ENCODE assay signal across 27 cellular contexts in the genomic region with DNA sequence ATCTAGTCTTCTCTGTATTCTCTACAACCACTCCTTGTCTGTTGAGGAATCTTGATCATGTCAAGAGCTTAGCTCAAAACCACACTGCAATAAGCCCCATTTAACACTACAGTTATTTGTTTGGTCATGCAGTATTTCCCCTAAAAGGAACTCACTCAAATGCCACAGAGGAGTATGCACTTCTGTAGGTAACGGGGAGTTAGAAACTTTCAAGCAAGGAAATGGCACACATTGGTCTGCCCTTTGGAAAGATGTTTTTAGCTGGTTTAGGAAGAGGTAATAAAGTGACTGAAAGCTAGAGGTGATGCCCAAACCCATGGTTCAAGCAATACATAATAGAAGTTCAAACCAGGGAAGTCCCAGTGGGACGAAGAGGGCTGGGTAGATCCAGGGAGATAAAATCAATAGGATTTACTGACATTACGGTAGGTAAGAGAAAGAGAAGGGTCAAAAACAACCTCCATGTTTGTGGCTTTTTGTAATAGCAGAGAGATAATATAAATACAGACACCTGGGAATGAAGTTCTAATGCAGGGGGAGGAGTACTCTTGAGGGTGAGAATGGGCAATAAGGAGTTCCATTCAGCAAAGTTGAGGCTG. TPM values are rescaled to one million over a fixed set of nuclear protein-coding genes. Genes with fewer than 3 reads are reported as not detected.
"Had no signal": no experiment of that assay in that cellular context is flagged by ENCODE, and none has a peak within 500 bp of the region (broad histone marks: within the 10 kb centered on the region; RNA-seq: fewer than 3 reads in every experiment).

No MANE protein-coding gene starts in this region.

- DNase-seq: cortex of kidney; effector CD8-positive, alpha-beta T cell; immature natural killer cell; left lung; lower lobe of right lung; midbrain; naive B cell; nephron progenitor cell; right cardiac atrium; spleen; stimulated activated CD4-positive, alpha-beta T cell treated with anti-CD3 and anti-CD28 coated beads, Interleukin-15, amount 100 ng/mL, for 24 hours; stimulated activated CD4-positive, alpha-beta T cell treated with anti-CD3 and anti-CD28 coated beads, Interleukin-1b, Interleukin-23, amount 100 ng/mL, for 48 hours; stimulated activated CD4-positive, alpha-beta T cell treated with anti-CD3 and anti-CD28 coated beads, Interleukin-4, amount 100 ng/mL, for 24 hours; stimulated activated naive B cell treated with anti-CD40 and anti-IgM and Interleukin-4, amounts not matched to agents 10 μg/mL and 1 μg/mL and 100 μg/mL, for 72 hours; stimulated activated naive CD8-positive, alpha-beta T cell treated with anti-CD3 and anti-CD28 coated beads, Interleukin-15, amount 100 ng/mL, for 72 hours; testis had no signal

- H3K4me1 ChIP-seq: left lung, lower lobe of right lung, parathyroid adenoma, prostate gland, spleen, testis had no signal

- H3K4me3 ChIP-seq: gastroesophageal sphincter, left lung, lower lobe of right lung, prostate gland, spleen, testis had no signal

- H3K27me3 ChIP-seq: dorsolateral prefrontal cortex, gastroesophageal sphincter, left lung, testis had no signal

- H3K4me1 Mint-ChIP-seq: immature natural killer cell; memory B cell; naive B cell; nephron progenitor cell; stimulated activated naive B cell treated with anti-CD40 and anti-IgM and Interleukin-4, amounts not matched to agents 10 μg/mL and 1 μg/mL and 100 μg/mL, for 72 hours; stimulated activated naive CD8-positive, alpha-beta T cell treated with anti-CD3 and anti-CD28 coated beads, Interleukin-15, amount 100 ng/mL, for 72 hours had no signal

- H2AFZ ChIP-seq: parathyroid adenoma had no signal

- H3K9me3 ChIP-seq: lower lobe of right lung, prostate gland, testis had no signal

- H3K9me3 Mint-ChIP-seq: type B pancreatic cell had no signal

- ATAC-seq: esophagus mucosa; gastroesophageal sphincter; lower lobe of right lung; stimulated activated naive B cell treated with anti-CD40 and anti-IgM and Interleukin-4, amounts not matched to agents 10 μg/mL and 1 μg/mL and 100 μg/mL, for 72 hours; stimulated activated naive CD8-positive, alpha-beta T cell treated with anti-CD3 and anti-CD28 coated beads, Interleukin-15, amount 100 ng/mL, for 72 hours had no signal

- H3K27ac Mint-ChIP-seq: immature natural killer cell; memory B cell; naive B cell; nephron progenitor cell; stimulated activated naive B cell treated with anti-CD40 and anti-IgM and Interleukin-4, amounts not matched to agents 10 μg/mL and 1 μg/mL and 100 μg/mL, for 72 hours; stimulated activated naive CD8-positive, alpha-beta T cell treated with anti-CD3 and anti-CD28 coated beads, Interleukin-15, amount 100 ng/mL, for 72 hours; type B pancreatic cell had no signal

- H3K9ac ChIP-seq: parathyroid adenoma had no signal

- H3K36me3 Mint-ChIP-seq: memory B cell; stimulated activated naive B cell treated with anti-CD40 and anti-IgM and Interleukin-4, amounts not matched to agents 10 μg/mL and 1 μg/mL and 100 μg/mL, for 72 hours; type B pancreatic cell had no signal

- H3K27ac ChIP-seq: gastroesophageal sphincter, left lung, lower lobe of right lung, parathyroid adenoma, prostate gland, spleen, testis had no signal

- H3K79me2 ChIP-seq: parathyroid adenoma had no signal

- H3K36me3 ChIP-seq: gastroesophageal sphincter, left lung, lower lobe of right lung, prostate gland, spleen had no signal

- H3K4me3 Mint-ChIP-seq: immature natural killer cell; memory B cell; naive B cell; nephron progenitor cell; stimulated activated naive B cell treated with anti-CD40 and anti-IgM and Interleukin-4, amounts not matched to agents 10 μg/mL and 1 μg/mL and 100 μg/mL, for 72 hours; stimulated activated naive CD8-positive, alpha-beta T cell treated with anti-CD3 and anti-CD28 coated beads, Interleukin-15, amount 100 ng/mL, for 72 hours; type B pancreatic cell had no signal

RNA-seq across cellular contexts. Expression of a gene that starts 42.2 kb away (rescaled TPM):
- total RNA-seq: fibroblast of villous mesenchyme, left lung, lower lobe of right lung, omental fat pad, subcutaneous adipose tissue had no signal
- polyA plus RNA-seq: immature natural killer cell, keratinocyte had no signal
